In the genomic region with DNA sequence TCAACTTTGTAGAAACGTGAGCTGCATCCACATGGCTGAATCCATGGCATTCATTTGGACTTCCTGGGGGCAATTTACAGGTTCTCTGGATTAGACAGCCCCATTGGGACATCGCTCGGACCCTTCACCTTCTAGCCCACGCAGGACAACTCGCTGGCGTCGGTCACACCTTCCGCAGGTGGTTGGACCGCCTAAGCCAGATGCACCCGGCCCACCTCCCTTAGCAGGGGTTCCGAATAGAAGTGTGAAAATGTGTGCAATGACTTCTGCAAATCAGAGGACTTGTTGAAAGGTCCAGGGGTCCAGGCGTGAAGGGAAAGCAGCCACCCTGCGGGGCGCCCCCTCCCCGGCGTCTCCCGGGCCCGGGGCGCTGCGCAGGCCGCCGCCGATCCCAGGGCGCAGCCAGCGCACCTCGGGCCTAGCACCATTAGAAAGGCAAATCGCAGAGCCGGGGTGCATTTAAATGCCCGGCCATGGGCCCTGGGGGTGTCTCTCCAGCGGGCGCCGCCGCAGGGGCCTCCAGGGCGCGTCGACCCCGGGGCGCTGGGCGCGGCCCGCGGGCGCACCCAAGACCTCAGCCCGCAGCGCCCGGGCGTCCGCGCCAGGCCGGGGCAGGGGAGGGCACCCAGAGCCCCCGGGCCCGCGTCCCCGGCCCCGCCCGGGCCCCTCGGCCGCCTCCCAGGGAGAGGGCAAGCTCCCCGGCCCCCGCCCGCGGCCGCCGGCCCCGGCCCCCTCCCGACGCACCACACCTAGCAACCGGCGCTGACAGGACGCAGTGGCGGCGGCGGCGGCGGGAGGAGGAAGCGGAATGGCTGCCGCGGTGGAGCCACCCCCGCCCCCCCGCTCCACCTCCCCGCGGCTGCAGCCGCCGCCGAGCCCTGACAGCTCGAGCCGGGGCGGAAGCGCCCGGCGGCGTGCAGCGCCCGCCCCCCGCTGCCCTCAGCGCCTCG, we compare ENCODE assay signal across 8 cellular contexts. TPM values are rescaled to one million over a fixed set of nuclear protein-coding genes. Genes with fewer than 3 reads are reported as not detected.
DNase-seq lines count a peak whose midpoint lies in the region; ATAC-seq and TF ChIP-seq lines count a peak whose summit lies in the region.

No MANE protein-coding gene starts in this region.

- H3K4me3 Mint-ChIP-seq in neural progenitor cell = peak overlapping the region; percentile 81

- no peaks in the 10 kb centered on the region for H3K79me2 ChIP-seq in neural progenitor cell (ENCODE audit: low read depth)

- peaks cover 2% of the 10 kb centered on the region for H3K9me3 Mint-ChIP-seq in neural progenitor cell

- TF ChIP-seq CTCF in BJ (IDR thresholded peaks at IDR 0.05; ENCODE audit: insufficient read depth, low read depth, low read length) (no peak), foreskin keratinocyte (conservative IDR thresholded peaks at IDR 0.05) (no peak), neural progenitor cell (IDR thresholded peaks at IDR 0.05) (no peak)

- CTCF ChIA-PET in BJ (lab: Yijun Ruan, JAX) = interaction anchor here (3.7 kb wide), 1 partner anchor 82 kb away, joined by 11 read pairs; no protein-coding TSS in a partner anchor

- H3F3A ChIP-seq in neural progenitor cell (ENCODE audit: low read depth) = peaks cover 7% of the 10 kb centered on the region

- H3K27ac ChIP-seq in foreskin keratinocyte (peak overlapping the region; percentile 51), neural progenitor cell (no peak overlapping the region), substantia nigra (ENCODE audit: low read depth, low read length, poor library complexity, severe bottlenecking) (peak overlapping the region; percentile 71)

- H3K4me1 ChIP-seq in foreskin keratinocyte (peaks cover 22% of the 10 kb centered on the region), neural progenitor cell (no peaks in the 10 kb centered on the region)

- peaks cover 14% of the 10 kb centered on the region for H3K27me3 Mint-ChIP-seq in neural progenitor cell (ENCODE audit: insufficient read depth, low read depth)

- H3K4me3 ChIP-seq in BJ (ENCODE audit: low read depth, low read length) (peak overlapping the region; percentile 75), neural progenitor cell (peak overlapping the region; percentile 49)

- no peak overlapping the region for H3K27ac Mint-ChIP-seq in neural progenitor cell

- no peaks in the 10 kb centered on the region for H4K20me1 ChIP-seq in neural progenitor cell (ENCODE audit: low read depth)

- peak overlapping the region; percentile 73 for H3K4me2 ChIP-seq in neural progenitor cell

- H3K27me3 ChIP-seq in BJ (ENCODE audit: control insufficient read depth, insufficient read depth, low read length) (no peaks in the 10 kb centered on the region), foreskin keratinocyte (peaks cover 11% of the 10 kb centered on the region), neural progenitor cell (peaks cover 51% of the 10 kb centered on the region)

- no peaks in the 10 kb centered on the region for H3K9me3 ChIP-seq in neural progenitor cell (ENCODE audit: low read depth)

- peaks cover 2% of the 10 kb centered on the region for H3K36me3 Mint-ChIP-seq in neural progenitor cell

- H2AFZ ChIP-seq in neural progenitor cell (replicated peaks) = no peak overlapping the region

- H3K36me3 ChIP-seq in BJ (ENCODE audit: control insufficient read depth, insufficient read depth, low read length) (no peaks in the 10 kb centered on the region), neural progenitor cell (no peaks in the 10 kb centered on the region)

- POLR2A ChIA-PET in BJ (lab: Charles Lee) = no interaction called here

- DNase-seq in BJ (ENCODE audit: low read depth) (no peak), RKO (ENCODE audit: low spot score) (peak; percentile 60), foreskin keratinocyte (no peak), neural progenitor cell (ENCODE audit: low spot score) (peak; percentile 83), substantia nigra (lab: John Stamatoyannopoulos, UW) (peak in 46 of 49 donors; percentile 11 to 83 (median 48))
- peak; percentile 59 for DNase-seq in activated T-helper 9 cell treated with anti-CD3 and anti-CD28 coated beads, Interleukin-2, amount 50 U/mL, for 16 hours (ENCODE audit: low read depth)

- peak; percentile 79 for ATAC-seq in GM19324 (IDR thresholded peaks at IDR 0.05; ENCODE audit: low FRiP score, unreplicated experiment)
- ATAC-seq in HG03457 (IDR thresholded peaks at IDR 0.05; ENCODE audit: unreplicated experiment) = peak; percentile 58
- ATAC-seq in foreskin keratinocyte = peak; percentile 74

- H3K4me1 Mint-ChIP-seq in neural progenitor cell = peaks cover 8% of the 10 kb centered on the region

- no peak overlapping the region for H3K9ac ChIP-seq in neural progenitor cell

RNA-seq across cellular contexts. Expression of gene JAZF1, which starts 1.2 kb away (rescaled TPM):
- polyA plus RNA-seq in BJ (2011; rRNA removed) (8.5 and 11.6 TPM in 2 replicates), foreskin keratinocyte (2.6 and 2.7 TPM in 2 replicates)
- polyA minus RNA-seq in BJ (2011; rRNA and poly(A)+ RNA removed) = 7.3 and 7.6 TPM in 2 replicates
- total RNA-seq in foreskin keratinocyte (3.0 and 3.9 TPM in 2 replicates), neural progenitor cell (ENCODE audit: low replicate concordance) (1.3 and 3.1 TPM in 2 replicates)

Comparison
In these comparisons a context has a peak if more than half of its experiments do, and no peak if none do; other contexts are left out.
1. DNase-seq: peak in RKO (single experiment), activated T-helper 9 cell treated with anti-CD3 and anti-CD28 coated beads, Interleukin-2, amount 50 U/mL, for 16 hours (single experiment), neural progenitor cell (single experiment) and substantia nigra (46 of 49); none in BJ (single experiment) and foreskin keratinocyte (0 of 2).
2. Peak in every context shown above with its lines, with median percentiles within 50 percentile points of each other: ATAC-seq.